In the genomic region with DNA sequence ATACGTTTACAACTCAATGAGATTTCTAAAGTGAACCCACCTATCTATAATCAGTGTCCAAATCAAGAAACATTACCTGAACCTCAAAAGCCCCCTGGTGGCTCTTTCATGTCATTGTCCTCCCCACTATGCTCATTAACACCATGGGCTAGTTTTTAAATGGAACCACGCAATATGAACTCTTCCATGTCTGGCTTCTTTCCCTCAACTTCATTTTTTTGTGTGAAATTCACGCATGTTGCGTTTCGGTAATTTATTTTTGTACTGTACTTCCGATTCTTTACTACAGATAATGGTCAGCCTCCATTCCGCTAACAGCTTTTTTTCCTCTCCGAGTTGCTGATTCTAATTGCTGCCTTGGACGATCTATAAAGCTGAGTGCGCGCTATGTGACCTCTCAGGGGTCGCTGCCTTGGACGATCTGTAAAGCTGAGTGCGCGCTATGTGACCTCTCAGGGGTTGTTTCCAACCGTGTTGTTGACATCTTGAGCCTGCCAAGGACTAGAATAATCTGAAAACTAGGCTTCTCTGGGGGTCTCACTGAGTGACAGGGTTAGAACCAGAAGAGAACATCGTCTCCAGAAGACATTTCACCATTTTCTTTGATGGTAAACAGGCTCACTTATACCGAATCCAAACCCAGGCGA, we compare ENCODE assay signal across 1 cellular context.
A peak's percentile ranks its signal among the peaks of the same experiment; 100 is the strongest.
TF ChIP-seq lines count a peak whose summit lies in the region.

No MANE protein-coding gene starts in this region.

TF ChIP-seq in K562, 482 proteins besides CTCF, POLR2A, EP300 and RAD21 (continued from another document and continues in another):
- TF ChIP-seq, protein P1, sequence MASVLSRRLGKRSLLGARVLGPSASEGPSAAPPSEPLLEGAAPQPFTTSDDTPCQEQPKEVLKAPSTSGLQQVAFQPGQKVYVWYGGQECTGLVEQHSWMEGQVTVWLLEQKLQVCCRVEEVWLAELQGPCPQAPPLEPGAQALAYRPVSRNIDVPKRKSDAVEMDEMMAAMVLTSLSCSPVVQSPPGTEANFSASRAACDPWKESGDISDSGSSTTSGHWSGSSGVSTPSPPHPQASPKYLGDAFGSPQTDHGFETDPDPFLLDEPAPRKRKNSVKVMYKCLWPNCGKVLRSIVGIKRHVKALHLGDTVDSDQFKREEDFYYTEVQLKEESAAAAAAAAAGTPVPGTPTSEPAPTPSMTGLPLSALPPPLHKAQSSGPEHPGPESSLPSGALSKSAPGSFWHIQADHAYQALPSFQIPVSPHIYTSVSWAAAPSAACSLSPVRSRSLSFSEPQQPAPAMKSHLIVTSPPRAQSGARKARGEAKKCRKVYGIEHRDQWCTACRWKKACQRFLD (CRISPR knock-in tag; IDR thresholded peaks at IDR 0.05) = peak; percentile 69; the same call in 1 of the 2 replicates
- TF ChIP-seq ZNF184 (CRISPR knock-in tag; IDR thresholded peaks at IDR 0.05) (no peak), ZNF79 (CRISPR knock-in tag; IDR thresholded peaks at IDR 0.05; ENCODE audit: low read depth) (0 out of 2 replicates have a peak, but pooled peaks have one; percentile 56), ZNF354B (CRISPR knock-in tag; IDR thresholded peaks at IDR 0.05) (0 out of 2 replicates have a peak, but pooled peaks have one; percentile 29), ZNF165 (CRISPR knock-in tag; IDR thresholded peaks at IDR 0.05; ENCODE audit: borderline replicate concordance) (peak; percentile 67; the same call in 1 of the 2 replicates), ATF7 (IDR thresholded peaks at IDR 0.05) (no peak), ZKSCAN8 (CRISPR knock-in tag; IDR thresholded peaks at IDR 0.05) (peak; percentile 74; the same call in 1 of the 2 replicates), GATA2 (CRISPR knock-in tag; IDR thresholded peaks at IDR 0.05) (peak; percentile 87), NFYB (IDR thresholded peaks at IDR 0.05; ENCODE audit: extremely low read depth, insufficient read length) (no peak), HOXB6 (CRISPR knock-in tag; IDR thresholded peaks at IDR 0.05; ENCODE audit: borderline replicate concordance) (0 out of 2 replicates have a peak, but pooled peaks have one; percentile 27), PRPF4 (IDR thresholded peaks at IDR 0.05; ENCODE audit: insufficient read depth, low read depth, low read length, poor library complexity, severe bottlenecking) (no peak), SMARCB1 (IDR thresholded peaks at IDR 0.05; ENCODE audit: insufficient read length, low read depth) (no peak), TEAD2 (tag; IDR thresholded peaks at IDR 0.05) (0 out of 2 replicates have a peak, but pooled peaks have one; percentile 45), ETV6 (IDR thresholded peaks at IDR 0.05; ENCODE audit: borderline replicate concordance in 1 of 2, low read depth in 2 of 2, low read length in 1 of 2) (no peak), ETV6 (CRISPR knock-in tag; IDR thresholded peaks at IDR 0.05; ENCODE audit: borderline replicate concordance) (no peak), ZNF224 (CRISPR knock-in tag; IDR thresholded peaks at IDR 0.05) (0 out of 2 replicates have a peak, but pooled peaks have one; percentile 15), MIER1 (IDR thresholded peaks at IDR 0.05; ENCODE audit: low read depth) (0 out of 2 replicates have a peak, but pooled peaks have one; percentile 47), ZNF699 (CRISPR knock-in tag; IDR thresholded peaks at IDR 0.05; ENCODE audit: insufficient replicate concordance) (no peak), ZNF23 (CRISPR knock-in tag; IDR thresholded peaks at IDR 0.05) (no peak), HSF4 (CRISPR knock-in tag; IDR thresholded peaks at IDR 0.05; ENCODE audit: borderline replicate concordance) (0 out of 2 replicates have a peak, but pooled peaks have one; percentile 11), CREM (IDR thresholded peaks at IDR 0.05; ENCODE audit: low read depth) (peak; percentile 29; the same call in 1 of the 2 replicates), PHF8 (IDR thresholded peaks at IDR 0.05; ENCODE audit: borderline replicate concordance, low read length) (no peak), ZNF41 (CRISPR knock-in tag; conservative IDR thresholded peaks at IDR 0.05) (no peak; the same call in none of the 2 replicates), FOXK1 (CRISPR knock-in tag; IDR thresholded peaks at IDR 0.05; ENCODE audit: borderline replicate concordance) (no peak; the same call in 1 of the 2 replicates), NCOR1 (IDR thresholded peaks at IDR 0.05) (no peak), NONO (IDR thresholded peaks at IDR 0.05; ENCODE audit: low read depth in 2 of 2, low read length in 1 of 2) (no peak), TCFL5 (CRISPR knock-in tag; conservative IDR thresholded peaks at IDR 0.05) (peak; percentile 58; the same call in 1 of the 2 replicates), SMC3 (conservative IDR thresholded peaks at IDR 0.05; ENCODE audit: insufficient read depth, low read depth, low read length) (peak; percentile 45; the same call in 1 of the 2 replicates), MAFG (tag; conservative IDR thresholded peaks at IDR 0.05) (peak; percentile 36; the same call in 1 of the 2 replicates), TAF1 (IDR thresholded peaks at IDR 0.05; ENCODE audit: control insufficient read depth, extremely low read depth, insufficient read depth, low read length, severe bottlenecking) (no peak), ZNF717 (CRISPR knock-in tag; IDR thresholded peaks at IDR 0.05) (peak; percentile 14; the same call in 1 of the 2 replicates), NR4A1 (CRISPR knock-in tag; IDR thresholded peaks at IDR 0.05) (no peak), NR4A1 (tag; IDR thresholded peaks at IDR 0.05) (peak; percentile 75; the same call in 1 of the 2 replicates)
- TF ChIP-seq, protein P2, sequence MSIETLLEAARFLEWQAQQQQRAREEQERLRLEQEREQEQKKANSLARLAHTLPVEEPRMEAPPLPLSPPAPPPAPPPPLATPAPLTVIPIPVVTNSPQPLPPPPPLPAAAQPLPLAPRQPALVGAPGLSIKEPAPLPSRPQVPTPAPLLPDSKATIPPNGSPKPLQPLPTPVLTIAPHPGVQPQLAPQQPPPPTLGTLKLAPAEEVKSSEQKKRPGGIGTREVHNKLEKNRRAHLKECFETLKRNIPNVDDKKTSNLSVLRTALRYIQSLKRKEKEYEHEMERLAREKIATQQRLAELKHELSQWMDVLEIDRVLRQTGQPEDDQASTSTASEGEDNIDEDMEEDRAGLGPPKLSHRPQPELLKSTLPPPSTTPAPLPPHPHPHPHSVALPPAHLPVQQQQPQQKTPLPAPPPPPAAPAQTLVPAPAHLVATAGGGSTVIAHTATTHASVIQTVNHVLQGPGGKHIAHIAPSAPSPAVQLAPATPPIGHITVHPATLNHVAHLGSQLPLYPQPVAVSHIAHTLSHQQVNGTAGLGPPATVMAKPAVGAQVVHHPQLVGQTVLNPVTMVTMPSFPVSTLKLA (conservative IDR thresholded peaks at IDR 0.05) = no peak
- TF ChIP-seq, protein P3, sequence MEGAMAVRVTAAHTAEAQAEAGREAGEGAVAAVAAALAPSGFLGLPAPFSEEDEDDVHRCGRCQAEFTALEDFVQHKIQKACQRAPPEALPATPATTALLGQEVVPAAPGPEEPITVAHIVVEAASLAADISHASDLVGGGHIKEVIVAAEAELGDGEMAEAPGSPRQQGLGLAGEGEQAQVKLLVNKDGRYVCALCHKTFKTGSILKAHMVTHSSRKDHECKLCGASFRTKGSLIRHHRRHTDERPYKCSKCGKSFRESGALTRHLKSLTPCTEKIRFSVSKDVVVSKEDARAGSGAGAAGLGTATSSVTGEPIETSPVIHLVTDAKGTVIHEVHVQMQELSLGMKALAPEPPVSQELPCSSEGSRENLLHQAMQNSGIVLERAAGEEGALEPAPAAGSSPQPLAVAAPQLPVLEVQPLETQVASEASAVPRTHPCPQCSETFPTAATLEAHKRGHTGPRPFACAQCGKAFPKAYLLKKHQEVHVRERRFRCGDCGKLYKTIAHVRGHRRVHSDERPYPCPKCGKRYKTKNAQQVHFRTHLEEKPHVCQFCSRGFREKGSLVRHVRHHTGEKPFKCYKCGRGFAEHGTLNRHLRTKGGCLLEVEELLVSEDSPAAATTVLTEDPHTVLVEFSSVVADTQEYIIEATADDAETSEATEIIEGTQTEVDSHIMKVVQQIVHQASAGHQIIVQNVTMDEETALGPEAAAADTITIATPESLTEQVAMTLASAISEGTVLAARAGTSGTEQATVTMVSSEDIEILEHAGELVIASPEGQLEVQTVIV (CRISPR knock-in tag; IDR thresholded peaks at IDR 0.05; ENCODE audit: borderline replicate concordance) = no peak
- TF ChIP-seq, protein P4, sequence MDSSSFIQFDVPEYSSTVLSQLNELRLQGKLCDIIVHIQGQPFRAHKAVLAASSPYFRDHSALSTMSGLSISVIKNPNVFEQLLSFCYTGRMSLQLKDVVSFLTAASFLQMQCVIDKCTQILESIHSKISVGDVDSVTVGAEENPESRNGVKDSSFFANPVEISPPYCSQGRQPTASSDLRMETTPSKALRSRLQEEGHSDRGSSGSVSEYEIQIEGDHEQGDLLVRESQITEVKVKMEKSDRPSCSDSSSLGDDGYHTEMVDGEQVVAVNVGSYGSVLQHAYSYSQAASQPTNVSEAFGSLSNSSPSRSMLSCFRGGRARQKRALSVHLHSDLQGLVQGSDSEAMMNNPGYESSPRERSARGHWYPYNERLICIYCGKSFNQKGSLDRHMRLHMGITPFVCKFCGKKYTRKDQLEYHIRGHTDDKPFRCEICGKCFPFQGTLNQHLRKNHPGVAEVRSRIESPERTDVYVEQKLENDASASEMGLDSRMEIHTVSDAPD (CRISPR knock-in tag; IDR thresholded peaks at IDR 0.05) = no peak
- TF ChIP-seq, protein P5, sequence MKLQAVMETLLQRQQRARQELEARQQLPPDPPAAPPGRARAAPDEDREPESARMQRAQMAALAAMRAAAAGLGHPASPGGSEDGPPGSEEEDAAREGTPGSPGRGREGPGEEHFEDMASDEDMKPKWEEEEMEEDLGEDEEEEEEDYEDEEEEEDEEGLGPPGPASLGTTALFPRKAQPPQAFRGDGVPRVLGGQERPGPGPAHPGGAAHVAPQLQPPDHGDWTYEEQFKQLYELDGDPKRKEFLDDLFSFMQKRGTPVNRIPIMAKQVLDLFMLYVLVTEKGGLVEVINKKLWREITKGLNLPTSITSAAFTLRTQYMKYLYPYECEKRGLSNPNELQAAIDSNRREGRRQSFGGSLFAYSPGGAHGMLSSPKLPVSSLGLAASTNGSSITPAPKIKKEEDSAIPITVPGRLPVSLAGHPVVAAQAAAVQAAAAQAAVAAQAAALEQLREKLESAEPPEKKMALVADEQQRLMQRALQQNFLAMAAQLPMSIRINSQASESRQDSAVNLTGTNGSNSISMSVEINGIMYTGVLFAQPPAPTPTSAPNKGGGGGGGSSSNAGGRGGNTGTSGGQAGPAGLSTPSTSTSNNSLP (IDR thresholded peaks at IDR 0.05; ENCODE audit: borderline replicate concordance, low read depth, low read length) = peak; percentile 90; the same call in 1 of the 2 replicates
- TF ChIP-seq, protein P6, sequence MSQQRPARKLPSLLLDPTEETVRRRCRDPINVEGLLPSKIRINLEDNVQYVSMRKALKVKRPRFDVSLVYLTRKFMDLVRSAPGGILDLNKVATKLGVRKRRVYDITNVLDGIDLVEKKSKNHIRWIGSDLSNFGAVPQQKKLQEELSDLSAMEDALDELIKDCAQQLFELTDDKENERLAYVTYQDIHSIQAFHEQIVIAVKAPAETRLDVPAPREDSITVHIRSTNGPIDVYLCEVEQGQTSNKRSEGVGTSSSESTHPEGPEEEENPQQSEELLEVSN (IDR thresholded peaks at IDR 0.05; ENCODE audit: borderline replicate concordance in 1 of 2, extremely low read depth in 1 of 2, insufficient read depth in 1 of 2, insufficient read length in 1 of 2, low read depth in 1 of 2, low read length in 1 of 2, poor library complexity in 1 of 2, severe bottlenecking in 1 of 2) = no peak
- TF ChIP-seq, protein P7, sequence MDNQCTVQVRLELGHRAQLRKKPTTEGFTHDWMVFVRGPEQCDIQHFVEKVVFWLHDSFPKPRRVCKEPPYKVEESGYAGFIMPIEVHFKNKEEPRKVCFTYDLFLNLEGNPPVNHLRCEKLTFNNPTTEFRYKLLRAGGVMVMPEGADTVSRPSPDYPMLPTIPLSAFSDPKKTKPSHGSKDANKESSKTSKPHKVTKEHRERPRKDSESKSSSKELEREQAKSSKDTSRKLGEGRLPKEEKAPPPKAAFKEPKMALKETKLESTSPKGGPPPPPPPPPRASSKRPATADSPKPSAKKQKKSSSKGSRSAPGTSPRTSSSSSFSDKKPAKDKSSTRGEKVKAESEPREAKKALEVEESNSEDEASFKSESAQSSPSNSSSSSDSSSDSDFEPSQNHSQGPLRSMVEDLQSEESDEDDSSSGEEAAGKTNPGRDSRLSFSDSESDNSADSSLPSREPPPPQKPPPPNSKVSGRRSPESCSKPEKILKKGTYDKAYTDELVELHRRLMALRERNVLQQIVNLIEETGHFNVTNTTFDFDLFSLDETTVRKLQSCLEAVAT (IDR thresholded peaks at IDR 0.05) = peak; percentile 5 to 50; a peak in 1 of 4 replicates
- TF ChIP-seq, protein P8, sequence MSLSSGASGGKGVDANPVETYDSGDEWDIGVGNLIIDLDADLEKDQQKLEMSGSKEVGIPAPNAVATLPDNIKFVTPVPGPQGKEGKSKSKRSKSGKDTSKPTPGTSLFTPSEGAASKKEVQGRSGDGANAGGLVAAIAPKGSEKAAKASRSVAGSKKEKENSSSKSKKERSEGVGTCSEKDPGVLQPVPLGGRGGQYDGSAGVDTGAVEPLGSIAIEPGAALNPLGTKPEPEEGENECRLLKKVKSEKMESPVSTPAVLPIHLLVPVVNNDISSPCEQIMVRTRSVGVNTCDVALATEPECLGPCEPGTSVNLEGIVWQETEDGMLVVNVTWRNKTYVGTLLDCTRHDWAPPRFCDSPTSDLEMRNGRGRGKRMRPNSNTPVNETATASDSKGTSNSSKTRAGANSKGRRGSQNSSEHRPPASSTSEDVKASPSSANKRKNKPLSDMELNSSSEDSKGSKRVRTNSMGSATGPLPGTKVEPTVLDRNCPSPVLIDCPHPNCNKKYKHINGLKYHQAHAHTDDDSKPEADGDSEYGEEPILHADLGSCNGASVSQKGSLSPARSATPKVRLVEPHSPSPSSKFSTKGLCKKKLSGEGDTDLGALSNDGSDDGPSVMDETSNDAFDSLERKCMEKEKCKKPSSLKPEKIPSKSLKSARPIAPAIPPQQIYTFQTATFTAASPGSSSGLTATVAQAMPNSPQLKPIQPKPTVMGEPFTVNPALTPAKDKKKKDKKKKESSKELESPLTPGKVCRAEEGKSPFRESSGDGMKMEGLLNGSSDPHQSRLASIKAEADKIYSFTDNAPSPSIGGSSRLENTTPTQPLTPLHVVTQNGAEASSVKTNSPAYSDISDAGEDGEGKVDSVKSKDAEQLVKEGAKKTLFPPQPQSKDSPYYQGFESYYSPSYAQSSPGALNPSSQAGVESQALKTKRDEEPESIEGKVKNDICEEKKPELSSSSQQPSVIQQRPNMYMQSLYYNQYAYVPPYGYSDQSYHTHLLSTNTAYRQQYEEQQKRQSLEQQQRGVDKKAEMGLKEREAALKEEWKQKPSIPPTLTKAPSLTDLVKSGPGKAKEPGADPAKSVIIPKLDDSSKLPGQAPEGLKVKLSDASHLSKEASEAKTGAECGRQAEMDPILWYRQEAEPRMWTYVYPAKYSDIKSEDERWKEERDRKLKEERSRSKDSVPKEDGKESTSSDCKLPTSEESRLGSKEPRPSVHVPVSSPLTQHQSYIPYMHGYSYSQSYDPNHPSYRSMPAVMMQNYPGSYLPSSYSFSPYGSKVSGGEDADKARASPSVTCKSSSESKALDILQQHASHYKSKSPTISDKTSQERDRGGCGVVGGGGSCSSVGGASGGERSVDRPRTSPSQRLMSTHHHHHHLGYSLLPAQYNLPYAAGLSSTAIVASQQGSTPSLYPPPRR (CRISPR knock-in tag; IDR thresholded peaks at IDR 0.05; ENCODE audit: borderline replicate concordance) = peak; percentile 89
- TF ChIP-seq, protein P9, sequence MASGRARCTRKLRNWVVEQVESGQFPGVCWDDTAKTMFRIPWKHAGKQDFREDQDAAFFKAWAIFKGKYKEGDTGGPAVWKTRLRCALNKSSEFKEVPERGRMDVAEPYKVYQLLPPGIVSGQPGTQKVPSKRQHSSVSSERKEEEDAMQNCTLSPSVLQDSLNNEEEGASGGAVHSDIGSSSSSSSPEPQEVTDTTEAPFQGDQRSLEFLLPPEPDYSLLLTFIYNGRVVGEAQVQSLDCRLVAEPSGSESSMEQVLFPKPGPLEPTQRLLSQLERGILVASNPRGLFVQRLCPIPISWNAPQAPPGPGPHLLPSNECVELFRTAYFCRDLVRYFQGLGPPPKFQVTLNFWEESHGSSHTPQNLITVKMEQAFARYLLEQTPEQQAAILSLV (tag; IDR thresholded peaks at IDR 0.05) = no peak
